In the genomic region with DNA sequence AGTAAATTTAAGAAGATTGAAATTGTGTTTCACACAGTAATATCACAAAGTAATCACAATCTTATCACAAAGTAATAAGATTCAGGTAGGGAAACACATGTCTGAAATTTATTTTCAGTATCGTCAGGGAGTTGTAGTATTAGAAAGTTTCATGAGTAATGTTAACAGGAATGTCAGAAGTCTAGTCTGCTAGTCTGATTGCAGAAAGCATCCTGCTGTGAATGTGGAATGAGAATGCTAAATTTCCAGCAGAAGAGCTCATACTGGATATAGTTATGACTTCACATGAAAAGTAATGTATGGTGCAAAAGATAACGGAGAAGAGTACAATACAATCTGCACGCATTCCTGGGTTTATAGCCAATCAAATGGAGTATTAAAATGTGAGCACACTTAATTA, we compare ENCODE assay signal across 20 cellular contexts.
"Had no signal": no experiment of that assay in that cellular context is flagged by ENCODE, and none has a peak within 500 bp of the region (broad histone marks: within the 10 kb centered on the region; RNA-seq: fewer than 3 reads in every experiment).

No MANE protein-coding gene starts in this region.

- H3K27me3 Mint-ChIP-seq: central memory CD8-positive, alpha-beta T cell had no signal

- ATAC-seq: activated CD4-positive, CD25-positive, alpha-beta regulatory T cell treated with anti-CD3 and anti-CD28 coated beads, Interleukin-2, amount 50 U/mL, for 24 hours; activated naive CD4-positive, alpha-beta T cell treated with anti-CD3 and anti-CD28 coated beads, Interleukin-2, amount 50 U/mL, for 72 hours; activated T-cell treated with anti-CD3 and anti-CD28 coated beads, Interleukin-2, amount 50 U/mL, for 72 hours; left colon; lower lobe of right lung; natural killer cell had no signal

- FAIRE-seq: endothelial cell of umbilical vein, urothelium cell line had no signal

- H3K27me3 ChIP-seq: esophagus muscularis mucosa, neutrophil, sigmoid colon, thyroid gland had no signal

- H3K4me3 ChIP-seq: esophagus muscularis mucosa, lower lobe of right lung, sigmoid colon, thyroid gland had no signal

- H3K4me1 ChIP-seq: lower lobe of right lung, sigmoid colon had no signal

- DNase-seq: activated CD4-positive, alpha-beta T cell treated with anti-CD3 and anti-CD28 coated beads, Interleukin-2, amount 50 U/mL, for 1 hour; activated effector memory CD4-positive, alpha-beta T cell treated with anti-CD3 and anti-CD28 coated beads, Interleukin-2, amount 50 U/mL, for 16 hours; activated T-cell treated with anti-CD3 and anti-CD28 coated beads, Interleukin-2, amount 50 U/mL, for 72 hours; amniotic stem cell; cortex of kidney; effector CD8-positive, alpha-beta T cell; immature natural killer cell; left colon; lower lobe of right lung; natural killer cell; sigmoid colon; stimulated activated naive CD4-positive, alpha-beta T cell; thyroid gland had no signal

- H3K27ac Mint-ChIP-seq: activated naive CD4-positive, alpha-beta T cell treated with anti-CD3 and anti-CD28 coated beads, Interleukin-2, amount 50 U/mL, for 72 hours; activated T-cell treated with anti-CD3 and anti-CD28 coated beads, Interleukin-2, amount 50 U/mL, for 72 hours; immature natural killer cell; natural killer cell had no signal

- H3K4me1 Mint-ChIP-seq: central memory CD8-positive, alpha-beta T cell; immature natural killer cell; natural killer cell had no signal

- H3K9me3 Mint-ChIP-seq: activated T-cell treated with anti-CD3 and anti-CD28 coated beads, Interleukin-2, amount 50 U/mL, for 72 hours; natural killer cell had no signal

- H3K27ac ChIP-seq: esophagus muscularis mucosa, lower lobe of right lung, neutrophil, sigmoid colon, thyroid gland had no signal

- H3K36me3 Mint-ChIP-seq: activated naive CD4-positive, alpha-beta T cell treated with anti-CD3 and anti-CD28 coated beads, Interleukin-2, amount 50 U/mL, for 72 hours; immature natural killer cell; natural killer cell had no signal

- H3K36me3 ChIP-seq: esophagus muscularis mucosa, lower lobe of right lung, neutrophil, sigmoid colon, thyroid gland had no signal

- H3K4me3 Mint-ChIP-seq: activated T-cell treated with anti-CD3 and anti-CD28 coated beads, Interleukin-2, amount 50 U/mL, for 72 hours; central memory CD8-positive, alpha-beta T cell; immature natural killer cell; natural killer cell had no signal

- H3K9me3 ChIP-seq: esophagus muscularis mucosa, lower lobe of right lung, neutrophil, sigmoid colon, thyroid gland had no signal
